In genomic region chr7:51315393-51316261, GRCh38 we compare ENCODE assay signal across 8 cellular contexts. TPM values are rescaled to one million over a fixed set of nuclear protein-coding genes. Genes with fewer than 3 reads are reported as not detected.
DNase-seq lines count a peak whose midpoint lies in the region; ATAC-seq and TF ChIP-seq lines count a peak whose summit lies in the region.

No MANE protein-coding gene starts in this region.

- H3K27me3 ChIP-seq in CD8-positive, alpha-beta T cell (ENCODE audit: insufficient read depth, low read length): no peaks in the 10 kb centered on the region
- peaks cover 47% of the 10 kb centered on the region for H3K27me3 ChIP-seq in ectodermal cell (ENCODE audit: control insufficient read depth, insufficient read depth, low read length, poor library complexity, severe bottlenecking)

- no peaks in the 10 kb centered on the region for H3K36me3 ChIP-seq in CD8-positive, alpha-beta T cell (ENCODE audit: insufficient read depth, low read length)
- H3K36me3 ChIP-seq in ectodermal cell (ENCODE audit: control insufficient read depth, insufficient read depth, low read length): no peaks in the 10 kb centered on the region

- no peak overlapping the region for H3K27ac ChIP-seq in CD8-positive, alpha-beta T cell (ENCODE audit: low read depth, low read length)
- H3K27ac ChIP-seq in ectodermal cell (ENCODE audit: insufficient read depth, low read depth, low read length, poor library complexity, severe bottlenecking): no peak overlapping the region

- H3K4me3 ChIP-seq in CD8-positive, alpha-beta T cell (ENCODE audit: low read depth, low read length): no peak overlapping the region
- H3K4me3 ChIP-seq in ectodermal cell (ENCODE audit: insufficient read depth, low read depth, low read length): peak overlapping the region; percentile 53

- H3K27ac Mint-ChIP-seq in CD8-positive, alpha-beta T cell: no peak overlapping the region
- peak overlapping the region; percentile 99 for H3K27ac Mint-ChIP-seq in type B pancreatic cell

- H3K9me3 Mint-ChIP-seq in CD8-positive, alpha-beta T cell: no peaks in the 10 kb centered on the region
- H3K9me3 Mint-ChIP-seq in type B pancreatic cell: no peaks in the 10 kb centered on the region

- no peak for ATAC-seq in CD8-positive, alpha-beta T cell
- no peak for ATAC-seq in GM18909 (IDR thresholded peaks at IDR 0.05; ENCODE audit: poor library complexity, unreplicated experiment)

- H3K4me3 Mint-ChIP-seq in CD8-positive, alpha-beta T cell: peak overlapping the region; percentile 26
- H3K4me3 Mint-ChIP-seq in type B pancreatic cell: peak overlapping the region; percentile 96

- no peak for DNase-seq in CD8-positive, alpha-beta T cell
- DNase-seq in NCI-H1092 treated with DMSO at 0.1 percent for 48 hours (lab: John Stamatoyannopoulos, UW) (peak; percentile 78), midbrain (lab: John Stamatoyannopoulos, UW) (peak; percentile 61), type B pancreatic cell (ENCODE audit: extremely low spot score, unreplicated experiment) (no peak), GF-D8 (lab: John Stamatoyannopoulos, UW) (no peak)
- no peak for DNase-seq in activated naive CD4-positive, alpha-beta T cell (lab: John Stamatoyannopoulos, UW)

- H3K9me3 ChIP-seq in CD8-positive, alpha-beta T cell (ENCODE audit: low read length): no peaks in the 10 kb centered on the region
- H3K9me3 ChIP-seq in ectodermal cell (ENCODE audit: control insufficient read depth, low read length): no peaks in the 10 kb centered on the region

- H3K36me3 Mint-ChIP-seq in CD8-positive, alpha-beta T cell: no peaks in the 10 kb centered on the region
- no peaks in the 10 kb centered on the region for H3K36me3 Mint-ChIP-seq in type B pancreatic cell

- TF ChIP-seq CTCF in CD8-positive, alpha-beta T cell (IDR thresholded peaks at IDR 0.05): no peak
- TF ChIP-seq CTCF in type B pancreatic cell (conservative IDR thresholded peaks at IDR 0.05): no peak

- 1 to 2% methylated on average over 58 of the region's 58 CpGs for WGBS in ectodermal cell, 2 experiments

- no peaks in the 10 kb centered on the region for H3K4me1 ChIP-seq in CD8-positive, alpha-beta T cell (ENCODE audit: insufficient read depth, low read length)
- H3K4me1 ChIP-seq in ectodermal cell (ENCODE audit: control insufficient read depth, insufficient read depth, low read length): peaks cover 5% of the 10 kb centered on the region

- H3K27me3 Mint-ChIP-seq in CD8-positive, alpha-beta T cell (ENCODE audit: low read depth): peaks cover 37% of the 10 kb centered on the region
- peaks cover 35% of the 10 kb centered on the region for H3K27me3 Mint-ChIP-seq in type B pancreatic cell

- H3K4me1 Mint-ChIP-seq in CD8-positive, alpha-beta T cell (ENCODE audit: low read depth): peaks cover 11% of the 10 kb centered on the region
- peaks cover 16% of the 10 kb centered on the region for H3K4me1 Mint-ChIP-seq in type B pancreatic cell (ENCODE audit: unreplicated experiment)

- intact Hi-C loops in CD8-positive, alpha-beta T cell (cut with DNase I, micrococcal nuclease): no loop called here

- POLR2A ChIA-PET in CD8-positive, alpha-beta T cell (lab: Charles Lee): no interaction called here

- CTCF ChIA-PET in CD8-positive, alpha-beta T cell (lab: Charles Lee): no interaction called here

RNA-seq across cellular contexts. Expression of gene COBL, which starts 1.0 kb away (rescaled TPM):
- under 1 TPM; 0.19 to 0.30 TPM for total RNA-seq in CD8-positive, alpha-beta T cell
- polyA plus RNA-seq in ectodermal cell (2013, experiment 1 of 4): 3.6 TPM
- polyA plus RNA-seq in ectodermal cell (2013, experiment 2 of 4): 4.1 TPM
- polyA plus RNA-seq in ectodermal cell (2013, experiment 3 of 4): 2.0 TPM
- polyA plus RNA-seq in ectodermal cell (2013, experiment 4 of 4): 2.6 TPM
- 25.7 and 47.1 TPM in 2 replicates for total RNA-seq in type B pancreatic cell (ENCODE audit: low replicate concordance)

Comparison
In these comparisons a context has a peak if more than half of its experiments do, and no peak if none do; other contexts are left out.
1. DNase-seq: peak in NCI-H1092 treated with DMSO at 0.1 percent for 48 hours (single experiment) and midbrain (single experiment); none in CD8-positive, alpha-beta T cell (0 of 7), type B pancreatic cell (single experiment), GF-D8 (single experiment) and activated naive CD4-positive, alpha-beta T cell (0 of 4).
2. RNA of gene COBL, which starts 1.0 kb away (total RNA-seq): 25.7 to 47.1 TPM in type B pancreatic cell; 0.19 to 0.30 TPM in CD8-positive, alpha-beta T cell; every median in the first group is over 10 times any median in the second.